Comparison of ENCODE assay signal across 1 cellular context in the genomic region with DNA sequence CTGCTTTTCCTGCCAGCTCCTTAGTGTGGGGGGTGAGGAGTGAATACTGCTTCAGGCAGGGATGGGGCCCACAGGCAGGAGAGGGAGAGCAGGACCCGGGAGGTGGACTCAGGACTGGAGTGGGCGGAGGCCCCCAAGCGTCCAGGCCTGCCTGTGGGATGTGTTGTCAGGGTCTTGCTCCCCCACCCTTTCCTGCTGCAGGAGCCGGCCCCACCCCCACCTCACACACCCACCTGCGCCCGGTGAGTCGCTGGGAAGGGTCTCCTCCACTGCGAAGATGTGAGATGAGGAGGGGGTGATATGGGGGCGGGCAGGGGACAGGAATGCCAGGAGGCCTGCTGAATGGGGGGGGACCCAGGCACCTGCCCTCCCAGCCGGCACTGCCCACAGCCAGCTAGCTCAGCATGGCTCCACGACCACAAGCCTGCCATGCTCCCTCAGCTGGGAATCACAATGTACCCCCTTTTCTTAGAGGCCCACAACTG.
TF ChIP-seq lines count a peak whose summit lies in the region.

No MANE protein-coding gene starts in this region.

TF ChIP-seq in endothelial cell of umbilical vein, 7 proteins besides CTCF, POLR2A, EP300 and RAD21:
- no peak for TF ChIP-seq MAX (IDR thresholded peaks at IDR 0.05; ENCODE audit: insufficient read depth, insufficient read length)
- no peak for TF ChIP-seq POLR2AphosphoS5 (IDR thresholded peaks at IDR 0.05; ENCODE audit: insufficient read depth, low read depth, low read length)
